ENCODE assay signal across 1 cellular context in the genomic region with DNA sequence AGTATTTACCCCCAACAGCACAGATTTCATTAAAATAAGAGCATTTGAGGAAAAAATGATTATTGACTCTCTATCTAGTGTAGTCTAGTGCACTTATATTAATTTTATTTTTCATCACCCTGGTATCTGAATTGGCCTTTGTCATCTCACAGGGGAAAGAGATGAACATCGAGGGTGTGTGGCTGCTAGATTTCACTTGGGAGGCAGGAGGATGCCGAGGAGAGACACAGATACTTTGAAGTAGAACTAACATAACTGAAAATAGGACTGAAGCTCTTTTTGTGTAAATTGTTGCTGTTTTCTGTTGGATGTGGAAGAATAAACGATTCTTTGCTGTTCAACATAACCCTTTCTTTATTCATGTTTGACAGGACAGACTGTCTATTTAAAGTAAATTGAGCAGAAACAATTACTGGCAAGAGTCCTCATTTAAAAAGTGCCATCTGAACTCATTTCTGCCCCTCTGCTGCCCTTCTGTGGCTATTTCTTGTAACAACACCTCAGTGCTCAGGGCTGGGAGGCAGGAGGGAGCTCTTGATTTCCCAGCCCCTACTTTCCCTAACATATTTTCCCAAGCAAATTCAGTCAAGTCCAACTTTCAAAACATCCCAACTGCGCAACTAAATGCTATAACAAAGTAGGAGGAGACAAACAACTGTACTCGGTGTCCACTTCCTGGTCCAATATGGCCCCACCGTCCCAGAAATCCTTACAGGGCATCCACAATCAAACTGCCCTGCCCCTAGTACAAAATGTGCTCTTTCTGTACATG.
TF ChIP-seq lines count a peak whose summit lies in the region.

No MANE protein-coding gene starts in this region.

TF ChIP-seq in GM23338, 12 proteins besides CTCF, POLR2A, EP300 and RAD21 (continued from another document):
- TF ChIP-seq, protein P1, sequence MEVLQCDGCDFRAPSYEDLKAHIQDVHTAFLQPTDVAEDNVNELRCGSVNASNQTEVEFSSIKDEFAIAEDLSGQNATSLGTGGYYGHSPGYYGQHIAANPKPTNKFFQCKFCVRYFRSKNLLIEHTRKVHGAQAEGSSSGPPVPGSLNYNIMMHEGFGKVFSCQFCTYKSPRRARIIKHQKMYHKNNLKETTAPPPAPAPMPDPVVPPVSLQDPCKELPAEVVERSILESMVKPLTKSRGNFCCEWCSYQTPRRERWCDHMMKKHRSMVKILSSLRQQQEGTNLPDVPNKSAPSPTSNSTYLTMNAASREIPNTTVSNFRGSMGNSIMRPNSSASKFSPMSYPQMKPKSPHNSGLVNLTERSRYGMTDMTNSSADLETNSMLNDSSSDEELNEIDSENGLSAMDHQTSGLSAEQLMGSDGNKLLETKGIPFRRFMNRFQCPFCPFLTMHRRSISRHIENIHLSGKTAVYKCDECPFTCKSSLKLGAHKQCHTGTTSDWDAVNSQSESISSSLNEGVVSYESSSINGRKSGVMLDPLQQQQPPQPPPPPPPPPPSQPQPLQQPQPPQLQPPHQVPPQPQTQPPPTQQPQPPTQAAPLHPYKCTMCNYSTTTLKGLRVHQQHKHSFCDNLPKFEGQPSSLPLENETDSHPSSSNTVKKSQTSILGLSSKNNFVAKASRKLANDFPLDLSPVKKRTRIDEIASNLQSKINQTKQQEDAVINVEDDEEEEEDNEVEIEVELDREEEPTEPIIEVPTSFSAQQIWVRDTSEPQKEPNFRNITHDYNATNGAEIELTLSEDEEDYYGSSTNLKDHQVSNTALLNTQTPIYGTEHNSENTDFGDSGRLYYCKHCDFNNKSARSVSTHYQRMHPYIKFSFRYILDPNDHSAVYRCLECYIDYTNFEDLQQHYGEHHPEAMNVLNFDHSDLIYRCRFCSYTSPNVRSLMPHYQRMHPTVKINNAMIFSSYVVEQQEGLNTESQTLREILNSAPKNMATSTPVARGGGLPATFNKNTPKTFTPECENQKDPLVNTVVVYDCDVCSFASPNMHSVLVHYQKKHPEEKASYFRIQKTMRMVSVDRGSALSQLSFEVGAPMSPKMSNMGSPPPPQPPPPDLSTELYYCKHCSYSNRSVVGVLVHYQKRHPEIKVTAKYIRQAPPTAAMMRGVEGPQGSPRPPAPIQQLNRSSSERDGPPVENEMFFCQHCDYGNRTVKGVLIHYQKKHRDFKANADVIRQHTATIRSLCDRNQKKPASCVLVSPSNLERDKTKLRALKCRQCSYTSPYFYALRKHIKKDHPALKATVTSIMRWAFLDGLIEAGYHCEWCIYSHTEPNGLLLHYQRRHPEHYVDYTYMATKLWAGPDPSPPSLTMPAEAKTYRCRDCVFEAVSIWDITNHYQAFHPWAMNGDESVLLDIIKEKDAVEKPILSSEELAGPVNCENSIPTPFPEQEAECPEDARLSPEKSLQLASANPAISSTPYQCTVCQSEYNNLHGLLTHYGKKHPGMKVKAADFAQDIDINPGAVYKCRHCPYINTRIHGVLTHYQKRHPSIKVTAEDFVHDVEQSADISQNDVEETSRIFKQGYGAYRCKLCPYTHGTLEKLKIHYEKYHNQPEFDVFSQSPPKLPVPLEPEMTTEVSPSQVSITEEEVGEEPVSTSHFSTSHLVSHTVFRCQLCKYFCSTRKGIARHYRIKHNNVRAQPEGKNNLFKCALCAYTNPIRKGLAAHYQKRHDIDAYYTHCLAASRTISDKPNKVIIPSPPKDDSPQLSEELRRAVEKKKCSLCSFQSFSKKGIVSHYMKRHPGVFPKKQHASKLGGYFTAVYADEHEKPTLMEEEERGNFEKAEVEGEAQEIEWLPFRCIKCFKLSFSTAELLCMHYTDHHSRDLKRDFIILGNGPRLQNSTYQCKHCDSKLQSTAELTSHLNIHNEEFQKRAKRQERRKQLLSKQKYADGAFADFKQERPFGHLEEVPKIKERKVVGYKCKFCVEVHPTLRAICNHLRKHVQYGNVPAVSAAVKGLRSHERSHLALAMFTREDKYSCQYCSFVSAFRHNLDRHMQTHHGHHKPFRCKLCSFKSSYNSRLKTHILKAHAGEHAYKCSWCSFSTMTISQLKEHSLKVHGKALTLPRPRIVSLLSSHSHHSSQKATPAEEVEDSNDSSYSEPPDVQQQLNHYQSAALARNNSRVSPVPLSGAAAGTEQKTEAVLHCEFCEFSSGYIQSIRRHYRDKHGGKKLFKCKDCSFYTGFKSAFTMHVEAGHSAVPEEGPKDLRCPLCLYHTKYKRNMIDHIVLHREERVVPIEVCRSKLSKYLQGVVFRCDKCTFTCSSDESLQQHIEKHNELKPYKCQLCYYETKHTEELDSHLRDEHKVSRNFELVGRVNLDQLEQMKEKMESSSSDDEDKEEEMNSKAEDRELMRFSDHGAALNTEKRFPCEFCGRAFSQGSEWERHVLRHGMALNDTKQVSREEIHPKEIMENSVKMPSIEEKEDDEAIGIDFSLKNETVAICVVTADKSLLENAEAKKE (CRISPR knock-in tag; IDR thresholded peaks at IDR 0.05), result no peak
- TF ChIP-seq ZNF114 (CRISPR knock-in tag; IDR thresholded peaks at IDR 0.05) (no peak), ZNF331 (CRISPR knock-in tag; IDR thresholded peaks at IDR 0.05; ENCODE audit: low read depth) (no peak), EZH2 (IDR thresholded peaks at IDR 0.05; ENCODE audit: low read depth, unreplicated experiment) (no peak), EZH2phosphoT487 (IDR thresholded peaks at IDR 0.05; ENCODE audit: unreplicated experiment) (no peak), NANOG (IDR thresholded peaks at IDR 0.05; ENCODE audit: borderline replicate concordance) (no peak), POLR2AphosphoS5 (IDR thresholded peaks at IDR 0.05; ENCODE audit: low read depth) (no peak), STAT1 (IDR thresholded peaks at IDR 0.05; ENCODE audit: unreplicated experiment) (no peak), CREB1 (CRISPR knock-in tag; IDR thresholded peaks at IDR 0.05; ENCODE audit: low read depth) (no peak)
- TF ChIP-seq, protein P2, sequence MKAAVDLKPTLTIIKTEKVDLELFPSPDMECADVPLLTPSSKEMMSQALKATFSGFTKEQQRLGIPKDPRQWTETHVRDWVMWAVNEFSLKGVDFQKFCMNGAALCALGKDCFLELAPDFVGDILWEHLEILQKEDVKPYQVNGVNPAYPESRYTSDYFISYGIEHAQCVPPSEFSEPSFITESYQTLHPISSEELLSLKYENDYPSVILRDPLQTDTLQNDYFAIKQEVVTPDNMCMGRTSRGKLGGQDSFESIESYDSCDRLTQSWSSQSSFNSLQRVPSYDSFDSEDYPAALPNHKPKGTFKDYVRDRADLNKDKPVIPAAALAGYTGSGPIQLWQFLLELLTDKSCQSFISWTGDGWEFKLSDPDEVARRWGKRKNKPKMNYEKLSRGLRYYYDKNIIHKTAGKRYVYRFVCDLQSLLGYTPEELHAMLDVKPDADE (IDR thresholded peaks at IDR 0.05), result no peak
- TF ChIP-seq, protein P3, sequence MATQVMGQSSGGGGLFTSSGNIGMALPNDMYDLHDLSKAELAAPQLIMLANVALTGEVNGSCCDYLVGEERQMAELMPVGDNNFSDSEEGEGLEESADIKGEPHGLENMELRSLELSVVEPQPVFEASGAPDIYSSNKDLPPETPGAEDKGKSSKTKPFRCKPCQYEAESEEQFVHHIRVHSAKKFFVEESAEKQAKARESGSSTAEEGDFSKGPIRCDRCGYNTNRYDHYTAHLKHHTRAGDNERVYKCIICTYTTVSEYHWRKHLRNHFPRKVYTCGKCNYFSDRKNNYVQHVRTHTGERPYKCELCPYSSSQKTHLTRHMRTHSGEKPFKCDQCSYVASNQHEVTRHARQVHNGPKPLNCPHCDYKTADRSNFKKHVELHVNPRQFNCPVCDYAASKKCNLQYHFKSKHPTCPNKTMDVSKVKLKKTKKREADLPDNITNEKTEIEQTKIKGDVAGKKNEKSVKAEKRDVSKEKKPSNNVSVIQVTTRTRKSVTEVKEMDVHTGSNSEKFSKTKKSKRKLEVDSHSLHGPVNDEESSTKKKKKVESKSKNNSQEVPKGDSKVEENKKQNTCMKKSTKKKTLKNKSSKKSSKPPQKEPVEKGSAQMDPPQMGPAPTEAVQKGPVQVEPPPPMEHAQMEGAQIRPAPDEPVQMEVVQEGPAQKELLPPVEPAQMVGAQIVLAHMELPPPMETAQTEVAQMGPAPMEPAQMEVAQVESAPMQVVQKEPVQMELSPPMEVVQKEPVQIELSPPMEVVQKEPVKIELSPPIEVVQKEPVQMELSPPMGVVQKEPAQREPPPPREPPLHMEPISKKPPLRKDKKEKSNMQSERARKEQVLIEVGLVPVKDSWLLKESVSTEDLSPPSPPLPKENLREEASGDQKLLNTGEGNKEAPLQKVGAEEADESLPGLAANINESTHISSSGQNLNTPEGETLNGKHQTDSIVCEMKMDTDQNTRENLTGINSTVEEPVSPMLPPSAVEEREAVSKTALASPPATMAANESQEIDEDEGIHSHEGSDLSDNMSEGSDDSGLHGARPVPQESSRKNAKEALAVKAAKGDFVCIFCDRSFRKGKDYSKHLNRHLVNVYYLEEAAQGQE (IDR thresholded peaks at IDR 0.05; ENCODE audit: unreplicated experiment), result no peak
